Comparison of ENCODE assay signal across 19 cellular contexts in the genomic region with DNA sequence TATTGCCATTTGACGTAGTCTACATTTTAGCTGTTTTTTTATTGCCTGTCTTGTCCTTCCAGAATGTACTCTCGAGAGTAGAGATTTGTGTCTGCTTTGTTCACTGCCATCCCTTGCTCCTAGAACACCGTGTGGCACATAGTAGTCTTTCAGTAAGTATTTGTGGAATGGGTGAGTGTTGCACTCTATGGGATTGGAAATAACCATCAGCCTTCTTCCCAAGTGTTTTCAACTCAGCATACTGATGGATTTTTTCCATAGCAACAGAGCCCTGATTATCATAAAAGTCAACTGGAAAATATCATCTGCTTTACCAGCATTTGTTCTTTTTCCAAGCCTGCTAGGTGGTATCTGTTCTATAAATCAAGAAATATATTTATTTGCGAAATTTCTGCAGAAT.
"Had no signal": no experiment of that assay in that cellular context is flagged by ENCODE, and none has a peak within 500 bp of the region (broad histone marks: within the 10 kb centered on the region; RNA-seq: fewer than 3 reads in every experiment).

No MANE protein-coding gene starts in this region.

- H3K9me3 ChIP-seq: esophagus squamous epithelium, gastrocnemius medialis, heart right ventricle, left lung, lower lobe of right lung had no signal

- H3K27me3 ChIP-seq: dorsolateral prefrontal cortex, esophagus squamous epithelium, gastrocnemius medialis, heart right ventricle, left lung had no signal

- H3K36me3 ChIP-seq: esophagus squamous epithelium, gastrocnemius medialis, heart right ventricle, left lung, lower lobe of right lung had no signal

- H3K4me1 ChIP-seq: esophagus squamous epithelium, heart right ventricle, left lung, lower lobe of right lung had no signal

- H3K4me3 ChIP-seq: coronary artery, dorsolateral prefrontal cortex, esophagus squamous epithelium, gastrocnemius medialis, heart right ventricle, left lung, lower lobe of right lung had no signal

- H3K27ac ChIP-seq: coronary artery, esophagus squamous epithelium, gastrocnemius medialis, heart right ventricle, left lung, lower lobe of right lung had no signal

- ATAC-seq: gastrocnemius medialis, heart right ventricle, left cardiac atrium, left lung, left ventricle myocardium superior, lower lobe of right lung had no signal

- DNase-seq: dermis blood vessel endothelial cell; dorsolateral prefrontal cortex; effector CD4-positive, alpha-beta T cell; effector memory CD4-positive, alpha-beta T cell; esophagus squamous epithelium; foreskin fibroblast; foreskin melanocyte; gastrocnemius medialis; glutamatergic neuron; head of caudate nucleus; heart right ventricle; hippocampal formation; left cardiac atrium; left lung; left ventricle myocardium superior; lower lobe of right lung; mesenchymal stem cell; midbrain had no signal
